ENCODE assay signal across 9 cellular contexts in genomic region chr10:133124357-133125211, GRCh38. TPM values are rescaled to one million over a fixed set of nuclear protein-coding genes. Genes with fewer than 3 reads are reported as not detected.
A peak's percentile ranks its signal among the peaks of the same experiment; 100 is the strongest.
DNase-seq lines count a peak whose midpoint lies in the region; FAIRE-seq and TF ChIP-seq lines count a peak whose summit lies in the region.
"Had no signal": no experiment of that assay in that cellular context is flagged by ENCODE, and none has a peak within 500 bp of the region (broad histone marks: within the 10 kb centered on the region; RNA-seq: fewer than 3 reads in every experiment).

No MANE protein-coding gene starts in this region.

- no peak overlapping the region for H3K4me3 Mint-ChIP-seq in MCF 10A (ENCODE audit: unreplicated experiment)

- BruUV-seq in MCF 10A (replicated peaks; lab: Mats Ljungman, UMichigan) = no TSS peak

- no peak overlapping the region for H3K4me3 ChIP-seq in astrocyte of the spinal cord (ENCODE audit: low read depth, low read length)
- H3K4me3 ChIP-seq in kidney epithelial cell (ENCODE audit: low read depth, low read length) = no peak overlapping the region
- no peak overlapping the region for H3K4me3 ChIP-seq in uterus

- POLR2A ChIA-PET in MCF 10A (lab: Yijun Ruan, JAX) = no interaction called here

- H3K27me3 ChIP-seq in kidney epithelial cell (ENCODE audit: control insufficient read depth, insufficient read depth, low read length) (peaks cover 2% of the 10 kb centered on the region), uterus (no peaks in the 10 kb centered on the region)

- H3K36me3 Mint-ChIP-seq in MCF 10A (ENCODE audit: insufficient read depth, unreplicated experiment) = no peaks in the 10 kb centered on the region

- no peak for FAIRE-seq in RCC 7860 (lab: Jason Lieb, UNC)

- H3K36me3 ChIP-seq in kidney epithelial cell (ENCODE audit: control insufficient read depth, insufficient read depth, low read length) (no peaks in the 10 kb centered on the region), uterus (no peaks in the 10 kb centered on the region)

- TF ChIP-seq CTCF in MCF 10A (IDR thresholded peaks at IDR 0.05; ENCODE audit: unreplicated experiment) (no peak), astrocyte of the spinal cord (IDR thresholded peaks at IDR 0.05; ENCODE audit: low read depth, low read length) (peak; percentile 22), kidney epithelial cell (IDR thresholded peaks at IDR 0.05; ENCODE audit: insufficient read depth, low read length, poor library complexity, severe bottlenecking) (peak; percentile 33), uterus (IDR thresholded peaks at IDR 0.05) (peak; percentile 21 to 55 (median 38))

- H3K9me3 ChIP-seq in uterus = no peaks in the 10 kb centered on the region

- DNase-seq in T47D (ENCODE audit: low read depth in 1 of 2, low spot score in 1 of 2) (peak; percentile 45 to 76), MCF 10A (ENCODE audit: unreplicated experiment) (no peak), astrocyte of the spinal cord (ENCODE audit: low read depth, low spot score) (no peak), kidney epithelial cell (ENCODE audit: low read depth) (no peak), uterus (no peak), RCC 7860 (ENCODE audit: low spot score) (no peak), middle frontal gyrus (ENCODE audit: extremely low spot score, low spot score) (no peak), NCI-H1436 (lab: John Stamatoyannopoulos, UW) (no peak)

- peaks cover 7% of the 10 kb centered on the region for H3K9me3 Mint-ChIP-seq in MCF 10A (ENCODE audit: unreplicated experiment)

- H3K4me1 ChIP-seq in uterus = no peaks in the 10 kb centered on the region

- H3K27me3 Mint-ChIP-seq in MCF 10A (ENCODE audit: insufficient read depth, unreplicated experiment) = no peaks in the 10 kb centered on the region

- CTCF ChIA-PET in MCF 10A (lab: Yijun Ruan, JAX) = no interaction called here

- in situ Hi-C loops in T47D (cut with HindIII; ENCODE audit: low pct_unique_long_range_greater_than_20kb, low sequenced_read_pairs) = no loop called here
- in situ Hi-C loops in astrocyte of the spinal cord (cut with HindIII; ENCODE audit: low sequenced_read_pairs) = no loop called here

- H3K27ac Mint-ChIP-seq in MCF 10A (ENCODE audit: low read depth, unreplicated experiment) = no peak overlapping the region

- TF ChIP-seq POLR2A in uterus (IDR thresholded peaks at IDR 0.05) = no peak

- intact Hi-C loops in MCF 10A (cut with micrococcal nuclease) = no loop called here
- intact Hi-C loops in uterus (cut with DNase I; ENCODE audit: low total_unique reads) = no loop called here

- H3K27ac ChIP-seq in uterus = no peak overlapping the region

- no peaks in the 10 kb centered on the region for H3K4me1 Mint-ChIP-seq in MCF 10A (ENCODE audit: insufficient read depth, unreplicated experiment)

RNA-seq across cellular contexts. Expression of gene KNDC1, which starts 35.4 kb away (rescaled TPM):
- total RNA-seq in MCF 10A (2022) (2.1 and 2.4 TPM in 2 replicates), kidney epithelial cell (0.13 and 0.27 TPM in 2 replicates), uterus (10 to 100 TPM in 1 of 4 donors, 1 to 10 TPM in 2, under 1 TPM in 1; under 0.01 to 12.5 (median 5.3) TPM)
- total RNA-seq: glomerular endothelial cell had no signal

RNA-seq across cellular contexts. Expression of gene ADGRA1, which starts 36.9 kb away (rescaled TPM):
- total RNA-seq in MCF 10A (2022) (not detected in 2 replicates), kidney epithelial cell (not detected in 2 replicates), uterus (1 to 10 TPM in 1 of 4 donors, under 1 TPM in 1, not detected in 2; 0.07 to 1.0 TPM)
- total RNA-seq: glomerular endothelial cell had no signal

Comparison
In these comparisons a context has a peak if more than half of its experiments do, and no peak if none do; other contexts are left out.
1. DNase-seq: peak in T47D (2 of 2); none in MCF 10A (single experiment), astrocyte of the spinal cord (single experiment), kidney epithelial cell (single experiment), uterus (0 of 2), RCC 7860 (single experiment), middle frontal gyrus (single experiment) and NCI-H1436 (single experiment).